In genomic region chr3:19107719-19108118, GRCh38 we compare ENCODE assay signal across 26 cellular contexts.
"Had no signal": no experiment of that assay in that cellular context is flagged by ENCODE, and none has a peak within 500 bp of the region (broad histone marks: within the 10 kb centered on the region; RNA-seq: fewer than 3 reads in every experiment).

No MANE protein-coding gene starts in this region.

- DNase-seq: activated CD4-positive, alpha-beta memory T cell treated with anti-CD3 and anti-CD28 coated beads for 36 hours; activated CD4-positive, alpha-beta T cell treated with anti-CD3 and anti-CD28 coated beads, Interleukin-2, amount 10 ng/mL, durations not matched to agents 7 days and 5 days; activated CD4-positive, CD25-positive, alpha-beta regulatory T cell; activated CD8-positive, alpha-beta memory T cell treated with anti-CD3 and anti-CD28 coated beads for 24 hours; activated naive CD4-positive, alpha-beta T cell treated with anti-CD3 and anti-CD28 coated beads, Interleukin-2, amount 50 U/mL, for 16 hours; activated naive CD8-positive, alpha-beta T cell treated with anti-CD3 and anti-CD28 coated beads, Interleukin-2, amount 10 ng/mL, durations not matched to agents 7 days and 5 days; activated T-cell treated with anti-CD3 and anti-CD28 coated beads for 4 hours; activated T-cell treated with anti-CD3 and anti-CD28 coated beads, Interleukin-2, amount 50 U/mL, for 48 hours; adrenal gland; cerebellar nuclear complex; Karpas-422; MM.1S; NCI-H1105 treated with DMSO at 0.1 percent for 48 hours; NCI-H1436 treated with DMSO at 0.1 percent for 48 hours; NCI-H187; NCI-H2081; NCI-H446; PC-9; T-cell; T-helper 2 cell; T1000 had no signal

- H3K4me2 ChIP-seq: PC-9 had no signal

- H3K9me3 ChIP-seq: adrenal gland had no signal

- H3K27ac ChIP-seq: adrenal gland, PC-9, SK-N-MC, VCaP had no signal

- H3K27me3 ChIP-seq: adrenal gland had no signal

- ATAC-seq: activated T-helper 17 cell treated with anti-CD3 and anti-CD28 coated beads, Interleukin-2, amount 50 U/mL, for 72 hours; K562; Right ventricle myocardium inferior; T-cell had no signal

- H3K4me1 ChIP-seq: adrenal gland had no signal

- H3K4me3 ChIP-seq: adrenal gland, K562, PC-9, SK-N-MC had no signal

- H2AFZ ChIP-seq: PC-9 had no signal

- H3K36me3 ChIP-seq: adrenal gland had no signal
